In genomic region chr4:24168658-24169057, GRCh38 we compare ENCODE assay signal across 26 cellular contexts.
"Had no signal": no experiment of that assay in that cellular context is flagged by ENCODE, and none has a peak within 500 bp of the region (broad histone marks: within the 10 kb centered on the region; RNA-seq: fewer than 3 reads in every experiment).

No MANE protein-coding gene starts in this region.

- FAIRE-seq: endometrium, islet of Langerhans, keratinocyte had no signal

- H3K4me3 ChIP-seq: colonic mucosa, esophagus squamous epithelium, gastrocnemius medialis, heart right ventricle, left lung, lower lobe of right lung, mucosa of descending colon had no signal

- ATAC-seq: effector memory CD8-positive, alpha-beta T cell; esophagus mucosa; gastrocnemius medialis; heart right ventricle; left cardiac atrium; left lung; left ventricle myocardium superior; lower lobe of right lung; mucosa of descending colon had no signal

- H3K4me1 ChIP-seq: colonic mucosa, esophagus squamous epithelium, gastrocnemius medialis, heart right ventricle, left lung, lower lobe of right lung had no signal

- H3K27me3 ChIP-seq: colonic mucosa, esophagus squamous epithelium, gastrocnemius medialis, heart right ventricle, left lung had no signal

- DNase-seq: colonic mucosa; cortex of kidney; effector CD8-positive, alpha-beta T cell; effector memory CD8-positive, alpha-beta T cell; endodermal cell; erythroblast; esophagus squamous epithelium; foreskin fibroblast; foreskin melanocyte; gastrocnemius medialis; glutamatergic neuron; head of caudate nucleus; heart right ventricle; hippocampal formation; left cardiac atrium; left lung; left ventricle myocardium superior; lower lobe of right lung; mesenchymal stem cell; mucosa of descending colon; naive B cell had no signal

- H3K36me3 ChIP-seq: colonic mucosa, esophagus squamous epithelium, gastrocnemius medialis, heart right ventricle, left lung, lower lobe of right lung had no signal

- H3K9me3 ChIP-seq: colonic mucosa, esophagus squamous epithelium, gastrocnemius medialis, left lung, lower lobe of right lung, mucosa of descending colon had no signal

- H3K27ac ChIP-seq: colonic mucosa, epithelial cell of prostate, esophagus squamous epithelium, gastrocnemius medialis, heart right ventricle, left lung, lower lobe of right lung had no signal
